ENCODE assay signal across 17 cellular contexts in the genomic region with DNA sequence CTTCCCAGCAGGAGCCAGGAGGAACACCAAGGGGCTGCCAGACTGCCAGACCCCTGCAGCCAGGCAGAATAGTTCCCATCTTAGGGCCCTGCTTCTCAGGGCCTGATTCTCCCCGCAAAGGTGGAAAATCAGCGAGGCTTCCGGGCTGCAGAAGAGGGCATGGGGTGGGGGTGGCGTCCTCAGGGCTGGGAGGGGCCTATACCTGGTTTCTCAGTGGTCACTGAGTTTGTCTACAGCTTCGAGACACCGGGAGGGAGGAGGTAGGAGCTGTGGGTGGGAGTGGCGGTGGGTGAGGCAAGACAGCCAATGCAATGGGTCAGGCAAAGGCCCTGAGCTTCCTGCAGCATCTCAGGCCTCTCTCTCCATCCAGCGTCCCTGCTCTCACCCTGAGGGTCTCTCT. TPM values are rescaled to one million over a fixed set of nuclear protein-coding genes. Genes with fewer than 3 reads are reported as not detected.
DNase-seq lines count a peak whose midpoint lies in the region; ATAC-seq and TF ChIP-seq lines count a peak whose summit lies in the region.
"Had no signal": no experiment of that assay in that cellular context is flagged by ENCODE, and none has a peak within 500 bp of the region (broad histone marks: within the 10 kb centered on the region; RNA-seq: fewer than 3 reads in every experiment).

No MANE protein-coding gene starts in this region.

- no peaks in the 10 kb centered on the region for H3K9me3 ChIP-seq in osteoblast (ENCODE audit: low read depth, low read length)
- H3K9me3 ChIP-seq in thyroid gland: no peaks in the 10 kb centered on the region
- H3K9me3 ChIP-seq: BLaER1, mucosa of descending colon, pancreas had no signal

- H3K27ac ChIP-seq in osteoblast (ENCODE audit: low read depth, low read length) (peak overlapping the region; percentile 59), thyroid gland (peak overlapping the region; percentile 32 to 46 (median 38))
- H3K27ac ChIP-seq: BLaER1, pancreas had no signal

- H3K4me3 Mint-ChIP-seq in chondrocyte (ENCODE audit: unreplicated experiment) (no peak overlapping the region), endothelial cell (ENCODE audit: unreplicated experiment) (no peak overlapping the region)
- H3K4me3 Mint-ChIP-seq: activated CD4-positive, alpha-beta memory T cell treated with anti-CD3 and anti-CD28 coated beads, Interleukin-2, amount 10 ng/mL, durations not matched to agents 7 days and 5 days; activated naive CD8-positive, alpha-beta T cell treated with anti-CD3 and anti-CD28 coated beads, Interleukin-2, amount 10 ng/mL, durations not matched to agents 7 days and 5 days; activated T-cell treated with anti-CD3 and anti-CD28 coated beads, Interleukin-2, amount 50 U/mL, for 72 hours had no signal

- H3K4me1 ChIP-seq in osteoblast (ENCODE audit: insufficient read depth, low read length): peaks cover 10% of the 10 kb centered on the region
- H3K4me1 ChIP-seq in thyroid gland: peaks cover 7 to 23% of the 10 kb centered on the region in 2 donors
- H3K4me1 ChIP-seq: BLaER1, pancreas had no signal

- H3K36me3 Mint-ChIP-seq in chondrocyte (ENCODE audit: low read depth) (no peaks in the 10 kb centered on the region), endothelial cell (ENCODE audit: low read depth, unreplicated experiment) (no peaks in the 10 kb centered on the region)
- H3K36me3 Mint-ChIP-seq: activated naive CD8-positive, alpha-beta T cell treated with anti-CD3 and anti-CD28 coated beads, Interleukin-2, amount 10 ng/mL, durations not matched to agents 7 days and 5 days had no signal

- WGBS in thyroid gland, 2 donors: 66 to 78% methylated on average over 5 to 7 of the region's 8 CpGs

- ATAC-seq in GM18858 (IDR thresholded peaks at IDR 0.05; ENCODE audit: unreplicated experiment): no peak
- ATAC-seq in HG02938 (IDR thresholded peaks at IDR 0.05; ENCODE audit: unreplicated experiment): no peak
- ATAC-seq: activated T-cell treated with anti-CD3 and anti-CD28 coated beads, Interleukin-2, amount 50 U/mL, for 72 hours had no signal

- no peak for TF ChIP-seq POLR2A in thyroid gland (IDR thresholded peaks at IDR 0.05)

- no peak overlapping the region for H3K4me3 ChIP-seq in osteoblast (ENCODE audit: insufficient read depth, low read length)
- no peak overlapping the region for H3K4me3 ChIP-seq in thyroid gland (replicated peaks in 1 of 3)
- H3K4me3 ChIP-seq: BLaER1, mucosa of descending colon, pancreas had no signal

- intact Hi-C loops in thyroid gland (cut with DNase I): no loop called here

- no peaks in the 10 kb centered on the region for H3K79me2 ChIP-seq in osteoblast (ENCODE audit: insufficient read depth, low read length)

- H3K4me1 Mint-ChIP-seq in chondrocyte (ENCODE audit: low read depth): peaks cover 20% of the 10 kb centered on the region
- no peaks in the 10 kb centered on the region for H3K4me1 Mint-ChIP-seq in endothelial cell (ENCODE audit: unreplicated experiment)
- H3K4me1 Mint-ChIP-seq: activated CD4-positive, alpha-beta memory T cell treated with anti-CD3 and anti-CD28 coated beads, Interleukin-2, amount 10 ng/mL, durations not matched to agents 7 days and 5 days; activated naive CD8-positive, alpha-beta T cell treated with anti-CD3 and anti-CD28 coated beads, Interleukin-2, amount 10 ng/mL, durations not matched to agents 7 days and 5 days had no signal

- no peaks in the 10 kb centered on the region for H3K27me3 Mint-ChIP-seq in chondrocyte (ENCODE audit: low read depth)
- H3K27me3 Mint-ChIP-seq in endothelial cell (ENCODE audit: unreplicated experiment): peaks cover 5% of the 10 kb centered on the region
- H3K27me3 Mint-ChIP-seq: activated CD4-positive, alpha-beta memory T cell treated with anti-CD3 and anti-CD28 coated beads, Interleukin-2, amount 10 ng/mL, durations not matched to agents 7 days and 5 days; activated naive CD8-positive, alpha-beta T cell treated with anti-CD3 and anti-CD28 coated beads, Interleukin-2, amount 10 ng/mL, durations not matched to agents 7 days and 5 days had no signal

- H3K27me3 ChIP-seq in osteoblast (ENCODE audit: insufficient read depth, low read length) (no peaks in the 10 kb centered on the region), thyroid gland (no peaks in the 10 kb centered on the region)
- H3K27me3 ChIP-seq: BLaER1, pancreas had no signal

- no peak overlapping the region for H3K4me2 ChIP-seq in osteoblast (ENCODE audit: insufficient read depth, low read length)
- H3K4me2 ChIP-seq: BLaER1 had no signal

- DNase-seq in NCI-H226 (peak; percentile 41), chondrocyte (ENCODE audit: low spot score) (no peak), osteoblast (ENCODE audit: insufficient read length, low spot score, missing footprints) (peak; percentile 45), thyroid gland (no peak), HuH-7 (ENCODE audit: low spot score) (no peak), endothelial cell (ENCODE audit: low spot score) (no peak)
- DNase-seq: activated CD4-positive, alpha-beta memory T cell treated with anti-CD3 and anti-CD28 coated beads, Interleukin-2, amount 10 ng/mL, durations not matched to agents 7 days and 5 days; activated naive CD8-positive, alpha-beta T cell treated with anti-CD3 and anti-CD28 coated beads, Interleukin-2, amount 10 ng/mL, durations not matched to agents 7 days and 5 days; activated T-cell treated with anti-CD3 and anti-CD28 coated beads, Interleukin-2, amount 50 U/mL, for 72 hours; cerebellar nuclear complex; DMS153; glutamatergic neuron; mucosa of descending colon had no signal

- H3K27ac Mint-ChIP-seq in chondrocyte (ENCODE audit: unreplicated experiment): peak overlapping the region; percentile 81
- no peak overlapping the region for H3K27ac Mint-ChIP-seq in endothelial cell (ENCODE audit: unreplicated experiment)
- H3K27ac Mint-ChIP-seq: activated CD4-positive, alpha-beta memory T cell treated with anti-CD3 and anti-CD28 coated beads, Interleukin-2, amount 10 ng/mL, durations not matched to agents 7 days and 5 days; activated naive CD8-positive, alpha-beta T cell treated with anti-CD3 and anti-CD28 coated beads, Interleukin-2, amount 10 ng/mL, durations not matched to agents 7 days and 5 days; activated T-cell treated with anti-CD3 and anti-CD28 coated beads, Interleukin-2, amount 50 U/mL, for 72 hours had no signal

- no peaks in the 10 kb centered on the region for H4K20me1 ChIP-seq in osteoblast (ENCODE audit: insufficient read depth, low read length)
- H4K20me1 ChIP-seq: BLaER1 had no signal

- peak overlapping the region; percentile 89 for H2AFZ ChIP-seq in osteoblast (ENCODE audit: low read length)

- TF ChIP-seq CTCF in chondrocyte (IDR thresholded peaks at IDR 0.05): no peak
- TF ChIP-seq CTCF in osteoblast (IDR thresholded peaks at IDR 0.05; ENCODE audit: extremely low read depth, low read depth, low read length): no peak
- TF ChIP-seq CTCF in thyroid gland (IDR thresholded peaks at IDR 0.05): no peak
- no peak for TF ChIP-seq CTCF in endothelial cell (IDR thresholded peaks at IDR 0.05; ENCODE audit: unreplicated experiment)

- H3K36me3 ChIP-seq in osteoblast (ENCODE audit: insufficient read depth, low read length): no peaks in the 10 kb centered on the region
- no peaks in the 10 kb centered on the region for H3K36me3 ChIP-seq in thyroid gland
- H3K36me3 ChIP-seq: BLaER1, pancreas had no signal

- H3K9me3 Mint-ChIP-seq in chondrocyte (ENCODE audit: low read depth) (no peaks in the 10 kb centered on the region), endothelial cell (ENCODE audit: unreplicated experiment) (no peaks in the 10 kb centered on the region)
- H3K9me3 Mint-ChIP-seq: activated CD4-positive, alpha-beta memory T cell treated with anti-CD3 and anti-CD28 coated beads, Interleukin-2, amount 10 ng/mL, durations not matched to agents 7 days and 5 days; activated naive CD8-positive, alpha-beta T cell treated with anti-CD3 and anti-CD28 coated beads, Interleukin-2, amount 10 ng/mL, durations not matched to agents 7 days and 5 days; activated T-cell treated with anti-CD3 and anti-CD28 coated beads, Interleukin-2, amount 50 U/mL, for 72 hours had no signal

RNA-seq across cellular contexts. Expression of a gene that starts 14.3 kb away (rescaled TPM):
- total RNA-seq in chondrocyte (2.2 to 4.1 TPM (median 2.3 TPM) in 3 replicates), osteoblast (0.88 and 1.4 TPM in 2 replicates), thyroid gland (10 to 100 TPM in 1 of 4 donors, 1 to 10 TPM in 3; 4.0 to 16.7 (median 7.8) TPM), endothelial cell (ENCODE audit: unreplicated experiment) (0.95 TPM)

Comparison
In these comparisons a context has a peak if more than half of its experiments do, and no peak if none do; other contexts are left out.
1. DNase-seq: peak in NCI-H226 (single experiment) and osteoblast (single experiment); none in chondrocyte (single experiment), thyroid gland (0 of 2), HuH-7 (single experiment) and endothelial cell (single experiment).